ENCODE assay signal across 10 cellular contexts in the genomic region with DNA sequence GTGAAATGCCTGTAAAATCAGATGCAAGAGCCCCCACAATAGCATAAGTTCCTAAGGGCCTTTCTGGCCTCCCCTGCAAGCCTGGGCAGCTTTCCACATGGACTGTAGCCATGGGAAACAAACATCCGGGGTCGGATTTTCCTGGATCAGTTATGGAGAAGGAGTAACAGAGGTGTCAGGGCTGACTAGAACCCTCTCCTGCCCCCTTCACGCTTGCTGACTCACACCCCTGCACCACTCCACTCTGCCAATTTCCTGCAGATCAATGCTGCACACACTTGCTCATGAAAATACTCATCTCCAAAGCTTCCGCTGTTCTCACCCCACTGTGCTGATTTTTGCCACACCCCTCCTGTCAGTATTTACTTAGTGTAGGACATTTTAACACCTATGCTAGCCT.
DNase-seq lines count a peak whose midpoint lies in the region; ATAC-seq and TF ChIP-seq lines count a peak whose summit lies in the region.
"Had no signal": no experiment of that assay in that cellular context is flagged by ENCODE, and none has a peak within 500 bp of the region (broad histone marks: within the 10 kb centered on the region; RNA-seq: fewer than 3 reads in every experiment).

No MANE protein-coding gene starts in this region.

- TF ChIP-seq CTCF in brain (conservative IDR thresholded peaks at IDR 0.05) = no peak

- no peaks in the 10 kb centered on the region for H3K9me3 Mint-ChIP-seq in brain

- peaks cover 64% of the 10 kb centered on the region for H3K4me1 Mint-ChIP-seq in brain

- DNase-seq in LoVo (ENCODE audit: low spot score) (peak; percentile 4), myocyte (ENCODE audit: low read depth) (peak; percentile 11), left lobe of liver (ENCODE audit: low spot score) (no peak), KG1 (lab: John Stamatoyannopoulos, UW) (no peak), SIG-M5 treated with dmso at 0.1 percent for 504 hours (lab: John Stamatoyannopoulos, UW; ENCODE audit: unreplicated experiment) (no peak)
- DNase-seq: Caco-2; naive thymus-derived CD4-positive, alpha-beta T cell; NCI-H1436 treated with DMSO at 0.1 percent for 48 hours had no signal

- no peaks in the 10 kb centered on the region for H3K36me3 ChIP-seq in ES-I3 (ENCODE audit: insufficient read depth, low read length)

- peak overlapping the region in 3 of 5 experiments; percentile 18 to 75 (median 56) for H3K27ac Mint-ChIP-seq in brain
- H3K27ac Mint-ChIP-seq: naive thymus-derived CD4-positive, alpha-beta T cell had no signal

- H3K9ac ChIP-seq in ES-I3 (ENCODE audit: low read depth, low read length) = peak overlapping the region; percentile 14; the same call in 1 of the 2 replicates

- H3K4me3 Mint-ChIP-seq in brain = peak overlapping the region in 1 of 5 experiments; percentile 1
- H3K4me3 Mint-ChIP-seq: naive thymus-derived CD4-positive, alpha-beta T cell had no signal

- no peak for ATAC-seq in left lobe of liver
- ATAC-seq: naive thymus-derived CD4-positive, alpha-beta T cell had no signal

- H3K36me3 Mint-ChIP-seq in brain = no peaks in the 10 kb centered on the region
- H3K36me3 Mint-ChIP-seq: naive thymus-derived CD4-positive, alpha-beta T cell had no signal

- H3K27me3 Mint-ChIP-seq in brain = peaks cover 13% of the 10 kb centered on the region

- peaks cover 50% of the 10 kb centered on the region for H3K4me1 ChIP-seq in ES-I3 (ENCODE audit: insufficient read depth, low read length)
- H3K4me1 ChIP-seq: Caco-2 had no signal

- H3K9me3 ChIP-seq in ES-I3 (ENCODE audit: control insufficient read depth, insufficient read depth, low read length) = no peaks in the 10 kb centered on the region

Comparison
In these comparisons a context has a peak if more than half of its experiments do, and no peak if none do; other contexts are left out.
1. DNase-seq: peak in LoVo (single experiment) and myocyte (single experiment); none in left lobe of liver (single experiment), KG1 (single experiment) and SIG-M5 treated with dmso at 0.1 percent for 504 hours (single experiment).